In the genomic region with DNA sequence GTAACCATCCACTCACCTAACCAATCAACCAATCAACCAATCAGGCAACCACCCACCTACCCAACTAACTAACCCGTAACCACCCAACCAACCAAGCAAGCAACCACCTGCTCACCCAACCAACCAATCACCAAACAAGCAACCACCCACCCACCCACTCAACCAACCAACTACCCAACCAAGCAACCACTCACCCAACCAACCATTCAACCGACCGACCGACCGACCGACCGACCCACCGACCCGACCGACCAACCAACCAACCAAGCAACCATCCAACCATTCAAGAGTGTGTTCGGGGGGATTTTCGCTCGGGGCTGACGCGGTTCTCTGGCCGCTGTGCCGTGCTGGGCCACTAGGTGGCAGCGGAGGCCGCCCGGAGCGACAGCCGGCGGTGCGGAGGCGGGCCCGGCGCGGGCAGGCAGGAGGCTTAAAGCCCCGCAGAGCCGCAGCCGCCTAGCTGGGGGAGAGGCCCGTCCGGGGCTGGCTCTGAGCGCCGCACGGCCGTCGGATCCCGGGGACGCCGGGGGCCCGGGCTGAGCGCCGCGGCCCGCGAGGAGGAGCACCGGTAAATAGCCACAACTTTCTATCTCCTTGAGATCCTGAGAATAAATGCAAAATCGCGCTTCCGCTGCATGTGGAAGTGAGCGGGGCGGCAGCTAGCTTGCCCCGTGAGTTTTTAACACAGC, we compare ENCODE assay signal across 8 cellular contexts.
DNase-seq lines count a peak whose midpoint lies in the region; ATAC-seq lines count a peak whose summit lies in the region.

A gene (plus strand): TSS at position 443 of the 689 bp plus-strand sequence. CDS start 1,617 bp downstream, outside the sequence.

- no peak within 1 kb of the TSS for H3K27ac ChIP-seq in duodenal mucosa (ENCODE audit: low read depth, low read length)

- H3K9me3 Mint-ChIP-seq in memory B cell: no peaks in the 10 kb centered on the region

- peaks cover 0 to 3% of the 10 kb centered on the region in 2 donors for H3K4me1 ChIP-seq in duodenal mucosa (ENCODE audit: control insufficient read depth in 1 of 2, insufficient read depth in 2 of 2, low read length in 2 of 2)

- H3K27me3 Mint-ChIP-seq in memory B cell: peaks cover 21% of the 10 kb centered on the region

- H3K4me1 Mint-ChIP-seq in memory B cell: peaks cover 5% of the 10 kb centered on the region

- peaks cover 17 to 24% of the 10 kb centered on the region in 2 donors for H3K27me3 ChIP-seq in duodenal mucosa (ENCODE audit: control insufficient read depth in 1 of 2, insufficient read depth in 2 of 2, low read length in 2 of 2)

- peak within 1 kb of the TSS in 1 of 2 donors; percentile 34 for H3K9ac ChIP-seq in duodenal mucosa (ENCODE audit: low read depth in 1 of 2, low read length in 2 of 2)

- H3K4me3 Mint-ChIP-seq in memory B cell: peak within 1 kb of the TSS; percentile 61

- H3K36me3 ChIP-seq in duodenal mucosa (ENCODE audit: control insufficient read depth in 1 of 2, insufficient read depth in 2 of 2, low read length in 2 of 2): no peaks in the 10 kb centered on the region

- ATAC-seq in HG02852 (IDR thresholded peaks at IDR 0.05; ENCODE audit: unreplicated experiment) (peak; percentile 85), memory B cell (ENCODE audit: low read depth) (peak; percentile 92)

- H3K4me3 ChIP-seq in duodenal mucosa (ENCODE audit: low read depth in 1 of 2, low read length in 2 of 2): peak within 1 kb of the TSS; percentile 62 to 67

- DNase-seq in NCI-H82 (lab: John Stamatoyannopoulos, UW): peak; percentile 73
- DNase-seq in NCI-H82 treated with DMSO at 0.1 percent for 48 hours (lab: John Stamatoyannopoulos, UW; ENCODE audit: unreplicated experiment): no peak
- DNase-seq in NCI-H2171 treated with DMSO at 0.1 percent for 48 hours (lab: John Stamatoyannopoulos, UW): peak; percentile 28
- DNase-seq in activated CD4-positive, alpha-beta T cell treated with anti-CD3 and anti-CD28 coated beads, Interleukin-2, amount 50 U/mL, for 4 hours: peak; percentile 60 to 62
- peak; percentile 79 to 87 for DNase-seq in memory B cell (ENCODE audit: low spot score in 2 of 2)
- DNase-seq in stimulated activated CD8-positive, alpha-beta memory T cell treated with anti-CD3 and anti-CD28 coated beads, Interleukin-12 subunit alpha, Interleukin-12 subunit beta, amount 100 ng/mL, for 4 hours (ENCODE audit: low read depth): peak; percentile 62

- no peaks in the 10 kb centered on the region for H3K36me3 Mint-ChIP-seq in memory B cell

- H3K9me3 ChIP-seq in duodenal mucosa (ENCODE audit: control insufficient read depth in 1 of 2, low read length in 2 of 2): no peaks in the 10 kb centered on the region

- peak within 1 kb of the TSS; percentile 65 for H3K27ac Mint-ChIP-seq in memory B cell
